Comparison of ENCODE assay signal across 10 cellular contexts in the genomic region with DNA sequence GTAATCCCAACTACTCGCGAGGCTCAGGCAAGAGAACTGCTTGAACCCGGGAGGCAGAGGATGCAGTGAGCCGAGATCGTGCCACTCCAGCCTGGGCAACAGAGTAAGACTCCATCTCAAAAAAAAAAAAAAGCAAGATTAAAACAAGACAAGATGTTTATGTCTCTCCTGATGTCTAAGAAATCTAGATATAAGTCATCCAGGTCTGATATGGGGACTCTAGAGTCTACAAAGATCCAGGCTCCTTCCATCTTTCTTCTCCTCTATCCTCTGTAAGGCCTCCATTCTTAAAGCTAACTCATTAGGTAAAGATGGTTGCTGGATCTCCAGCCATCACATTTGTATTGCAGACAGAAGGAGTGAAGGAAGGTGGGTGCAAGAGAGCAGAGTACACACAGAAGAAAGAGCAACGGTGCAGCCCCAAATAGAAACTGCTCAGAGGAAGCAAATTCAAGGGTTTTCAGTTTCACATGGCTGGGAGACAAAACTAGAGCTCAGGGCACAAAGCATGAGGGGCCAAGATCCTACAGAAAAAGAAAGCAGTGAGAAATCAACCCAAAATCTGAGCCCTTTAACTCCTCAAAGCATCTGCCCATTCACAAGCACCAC. TPM values are rescaled to one million over a fixed set of nuclear protein-coding genes. Genes with fewer than 3 reads are reported as not detected.
DNase-seq lines count a peak whose midpoint lies in the region; ATAC-seq and TF ChIP-seq lines count a peak whose summit lies in the region.
"Had no signal": no experiment of that assay in that cellular context is flagged by ENCODE, and none has a peak within 500 bp of the region (broad histone marks: within the 10 kb centered on the region; RNA-seq: fewer than 3 reads in every experiment).

No MANE protein-coding gene starts in this region.

- no peak for TF ChIP-seq POLR2A in tibial nerve (IDR thresholded peaks at IDR 0.05)

- H3K4me3 Mint-ChIP-seq in immature natural killer cell = peak overlapping the region in 1 of 5 donors; percentile 1

- H3K27ac ChIP-seq in coronary artery = no peak overlapping the region
- no peak overlapping the region for H3K27ac ChIP-seq in tibial nerve

- 88 to 91% methylated on average over 6 of the region's 6 CpGs for WGBS in tibial nerve, 2 donors

- no peak for TF ChIP-seq CTCF in mucosa of descending colon (IDR thresholded peaks at IDR 0.05)
- no peak for TF ChIP-seq CTCF in coronary artery (IDR thresholded peaks at IDR 0.05)
- no peak for TF ChIP-seq CTCF in tibial nerve (IDR thresholded peaks at IDR 0.05)

- no peaks in the 10 kb centered on the region for H3K27me3 ChIP-seq in tibial nerve

- H3K9me3 ChIP-seq in mucosa of descending colon = no peaks in the 10 kb centered on the region
- H3K9me3 ChIP-seq in tibial nerve = peaks cover 0 to 6% (median 2%) of the 10 kb centered on the region in 4 donors

- no peak overlapping the region for H3K27ac Mint-ChIP-seq in immature natural killer cell

- H3K4me3 ChIP-seq in mucosa of descending colon = no peak overlapping the region
- H3K4me3 ChIP-seq in coronary artery = no peak overlapping the region
- H3K4me3 ChIP-seq in tibial nerve = no peak overlapping the region

- intact Hi-C loops in mucosa of descending colon (cut with DNase I, micrococcal nuclease) = no loop called here

- H3K4me1 Mint-ChIP-seq in immature natural killer cell = peaks cover 5 to 9% of the 10 kb centered on the region in 2 donors

- ATAC-seq in GM18873 (IDR thresholded peaks at IDR 0.05; ENCODE audit: low FRiP score, unreplicated experiment) (peak; percentile 85), GM21723 (IDR thresholded peaks at IDR 0.05; ENCODE audit: unreplicated experiment) (peak; percentile 86), HG03520 (IDR thresholded peaks at IDR 0.05; ENCODE audit: unreplicated experiment) (peak; percentile 80), mucosa of descending colon (peak; percentile 59)
- ATAC-seq: Panc1 had no signal

- no peaks in the 10 kb centered on the region for H3K36me3 ChIP-seq in mucosa of descending colon (ENCODE audit: low read depth)
- no peaks in the 10 kb centered on the region for H3K36me3 ChIP-seq in tibial nerve

- H3K4me1 ChIP-seq in mucosa of descending colon (ENCODE audit: low read depth) (peaks cover 8% of the 10 kb centered on the region), tibial nerve (peaks cover 0 to 25% (median 12%) of the 10 kb centered on the region in 4 donors)

- H3K27me3 Mint-ChIP-seq in immature natural killer cell (ENCODE audit: low read depth in 3 of 3) = peaks cover 2 to 6% (median 4%) of the 10 kb centered on the region in 3 donors

- DNase-seq in mucosa of descending colon (no peak), coronary artery (ENCODE audit: low spot score) (no peak), tibial nerve (ENCODE audit: low spot score in 2 of 2) (no peak), immature natural killer cell (no peak)
- DNase-seq: anterior cingulate cortex, HCEC 1CT had no signal

- no peaks in the 10 kb centered on the region for H3K36me3 Mint-ChIP-seq in immature natural killer cell

- no peaks in the 10 kb centered on the region for H3K9me3 Mint-ChIP-seq in immature natural killer cell

- TF ChIP-seq EP300 in tibial nerve (IDR thresholded peaks at IDR 0.05) = no peak

RNA-seq across cellular contexts. Expression of a gene that starts 57.6 kb away (rescaled TPM):
- total RNA-seq in mucosa of descending colon (10 to 100 TPM; 14.6 to 20.0 (median 19.8) TPM), tibial nerve (10 to 100 TPM; 21.8 to 33.9 (median 25.0) TPM)
- 1 to 10 TPM in 2 of 3 donors, under 1 TPM in 1; 0.08 to 2.3 (median 1.1) TPM for polyA plus RNA-seq in immature natural killer cell
